Comparison of ENCODE assay signal across 12 cellular contexts in genomic region chr12:52247622-52248540, GRCh38. TPM values are rescaled to one million over a fixed set of nuclear protein-coding genes. Genes with fewer than 3 reads are reported as not detected.
DNase-seq lines count a peak whose midpoint lies in the region; ATAC-seq and TF ChIP-seq lines count a peak whose summit lies in the region.
"Had no signal": no experiment of that assay in that cellular context is flagged by ENCODE, and none has a peak within 500 bp of the region (broad histone marks: within the 10 kb centered on the region; RNA-seq: fewer than 3 reads in every experiment).

No MANE protein-coding gene starts in this region.

- no peak overlapping the region for H4K8ac ChIP-seq in mesenchymal stem cell (ENCODE audit: low read length)

- no peak overlapping the region for H3K4me2 ChIP-seq in mesenchymal stem cell (ENCODE audit: low read length, poor library complexity, severe bottlenecking)

- no peak overlapping the region for H3K4ac ChIP-seq in mesenchymal stem cell (ENCODE audit: low read depth in 1 of 2, low read length in 2 of 2)

- no peak overlapping the region for H4K91ac ChIP-seq in mesenchymal stem cell (ENCODE audit: low read length)

- no peak for TF ChIP-seq CTCF in upper lobe of right lung (IDR thresholded peaks at IDR 0.05)

- H3K4me1 Mint-ChIP-seq in activated T-helper 1 cell treated with anti-CD3 and anti-CD28 coated beads, Interleukin-12 subunit alpha, Interleukin-12 subunit beta, Interleukin-2, Interleukin-4 antibody, amounts not matched to agents 30 ng/mL and 10 ng/mL and 1 ng/mL, durations not matched to agents 14 hours and 24 hours and 36 hours (ENCODE audit: low read depth) = peaks cover 95% of the 10 kb centered on the region

- H3K79me1 ChIP-seq in mesenchymal stem cell (replicated peaks; ENCODE audit: low read length, poor library complexity, severe bottlenecking) = no peaks in the 10 kb centered on the region

- H3K27me3 ChIP-seq in mesenchymal stem cell (ENCODE audit: control insufficient read depth in 1 of 2, insufficient read depth in 1 of 2, low read length in 2 of 2) (peaks cover 0 to 37% of the 10 kb centered on the region in 2 experiments), upper lobe of right lung (peaks cover 15% of the 10 kb centered on the region)

- no peak overlapping the region for H3K23ac ChIP-seq in mesenchymal stem cell (ENCODE audit: low read length in 2 of 2)

- H2AK5ac ChIP-seq in mesenchymal stem cell (ENCODE audit: low read length, severe bottlenecking) = peak overlapping the region; percentile 58

- H2BK120ac ChIP-seq in mesenchymal stem cell (ENCODE audit: low read depth, low read length) = no peak overlapping the region

- no peaks in the 10 kb centered on the region for H3K9me3 ChIP-seq in mesenchymal stem cell (ENCODE audit: control insufficient read depth, low read length)
- H3K9me3 ChIP-seq in upper lobe of right lung = no peaks in the 10 kb centered on the region

- ATAC-seq in Right ventricle myocardium superior (ENCODE audit: poor library complexity) (no peak), upper lobe of right lung (peak; percentile 1), HG03565 (IDR thresholded peaks at IDR 0.05; ENCODE audit: unreplicated experiment) (no peak)

- H3K27me3 Mint-ChIP-seq in activated T-helper 1 cell treated with anti-CD3 and anti-CD28 coated beads, Interleukin-12 subunit alpha, Interleukin-12 subunit beta, Interleukin-2, Interleukin-4 antibody, amounts not matched to agents 30 ng/mL and 10 ng/mL and 1 ng/mL, durations not matched to agents 14 hours and 24 hours and 36 hours (ENCODE audit: insufficient read depth) = no peaks in the 10 kb centered on the region

- no peak overlapping the region for H3K14ac ChIP-seq in mesenchymal stem cell (ENCODE audit: low read length in 2 of 2)

- H2BK15ac ChIP-seq in mesenchymal stem cell (ENCODE audit: low read depth, poor library complexity, severe bottlenecking) = no peak overlapping the region

- H3K27ac ChIP-seq in mesenchymal stem cell (ENCODE audit: low read length, poor library complexity, severe bottlenecking) = no peak overlapping the region
- peak overlapping the region; percentile 14 for H3K27ac ChIP-seq in upper lobe of right lung

- intact Hi-C loops in cardiac septum (cut with DNase I) = no loop called here
- intact Hi-C loops in Right ventricle myocardium superior (cut with DNase I) = no loop called here
- intact Hi-C loops in activated T-helper 1 cell treated with anti-CD3 and anti-CD28 coated beads, Interleukin-12 subunit alpha, Interleukin-12 subunit beta, Interleukin-2, Interleukin-4 antibody, amounts not matched to agents 30 ng/mL and 10 ng/mL and 1 ng/mL, durations not matched to agents 14 hours and 24 hours and 36 hours (cut with micrococcal nuclease) = no loop called here
- intact Hi-C loops in upper lobe of right lung (cut with DNase I) = no loop called here

- no peak overlapping the region for H3K9ac ChIP-seq in mesenchymal stem cell (ENCODE audit: low read length)

- no peak overlapping the region for H2AFZ ChIP-seq in mesenchymal stem cell (ENCODE audit: low read depth, low read length)

- no peak overlapping the region for H2BK12ac ChIP-seq in mesenchymal stem cell (ENCODE audit: low read length in 2 of 2)

- WGBS in mesenchymal stem cell = 85% methylated on average over 10 of the region's 10 CpGs

- DNase-seq in cardiac septum (ENCODE audit: low spot score) (peak; percentile 67), Right ventricle myocardium superior (no peak), mesenchymal stem cell (no peak), upper lobe of right lung (no peak), NCI-H1105 (lab: John Stamatoyannopoulos, UW) (no peak), cortex of kidney (lab: John Stamatoyannopoulos, UW) (no peak)
- no peak for DNase-seq in activated T-helper 1 cell treated with anti-CD3 and anti-CD28 coated beads, Interleukin-12 subunit alpha, Interleukin-12 subunit beta, Interleukin-2, Interleukin-4 antibody, amounts not matched to agents 30 ng/mL and 10 ng/mL and 1 ng/mL, durations not matched to agents 14 hours and 24 hours and 36 hours (ENCODE audit: low spot score)
- DNase-seq: CD8-positive, alpha-beta memory T cell; central memory CD4-positive, alpha-beta T cell; hippocampal formation had no signal

- H3K27ac Mint-ChIP-seq in activated T-helper 1 cell treated with anti-CD3 and anti-CD28 coated beads, Interleukin-12 subunit alpha, Interleukin-12 subunit beta, Interleukin-2, Interleukin-4 antibody, amounts not matched to agents 30 ng/mL and 10 ng/mL and 1 ng/mL, durations not matched to agents 14 hours and 24 hours and 36 hours = peak overlapping the region; percentile 98

- H2BK5ac ChIP-seq in mesenchymal stem cell (ENCODE audit: low read depth, low read length, poor library complexity, severe bottlenecking) = no peak overlapping the region

- peak overlapping the region; percentile 94 for H3K4me3 Mint-ChIP-seq in activated T-helper 1 cell treated with anti-CD3 and anti-CD28 coated beads, Interleukin-12 subunit alpha, Interleukin-12 subunit beta, Interleukin-2, Interleukin-4 antibody, amounts not matched to agents 30 ng/mL and 10 ng/mL and 1 ng/mL, durations not matched to agents 14 hours and 24 hours and 36 hours
- H3K4me3 Mint-ChIP-seq: CD8-positive, alpha-beta memory T cell had no signal

- H3K36me3 Mint-ChIP-seq in activated T-helper 1 cell treated with anti-CD3 and anti-CD28 coated beads, Interleukin-12 subunit alpha, Interleukin-12 subunit beta, Interleukin-2, Interleukin-4 antibody, amounts not matched to agents 30 ng/mL and 10 ng/mL and 1 ng/mL, durations not matched to agents 14 hours and 24 hours and 36 hours (ENCODE audit: low read depth) = peaks cover 41% of the 10 kb centered on the region
- H3K36me3 Mint-ChIP-seq: CD8-positive, alpha-beta memory T cell had no signal

- H3K4me1 ChIP-seq in mesenchymal stem cell (ENCODE audit: control insufficient read depth, insufficient read depth, low read depth, low read length) (peaks cover 65% of the 10 kb centered on the region), upper lobe of right lung (peaks cover 30% of the 10 kb centered on the region)

- H3K18ac ChIP-seq in mesenchymal stem cell (ENCODE audit: low read depth in 1 of 2, low read length in 2 of 2) = no peak overlapping the region

- H3K36me3 ChIP-seq in mesenchymal stem cell (ENCODE audit: control insufficient read depth in 1 of 2, insufficient read depth in 2 of 2, low read depth in 1 of 2, low read length in 2 of 2) = no peaks in the 10 kb centered on the region
- H3K36me3 ChIP-seq in upper lobe of right lung = no peaks in the 10 kb centered on the region

- peaks cover 7% of the 10 kb centered on the region for H3K9me3 Mint-ChIP-seq in activated T-helper 1 cell treated with anti-CD3 and anti-CD28 coated beads, Interleukin-12 subunit alpha, Interleukin-12 subunit beta, Interleukin-2, Interleukin-4 antibody, amounts not matched to agents 30 ng/mL and 10 ng/mL and 1 ng/mL, durations not matched to agents 14 hours and 24 hours and 36 hours
- H3K9me3 Mint-ChIP-seq: CD8-positive, alpha-beta memory T cell had no signal

- H3K4me3 ChIP-seq in mesenchymal stem cell (ENCODE audit: insufficient read depth in 1 of 2, low read depth in 1 of 2, low read length in 2 of 2) (no peak overlapping the region), upper lobe of right lung (no peak overlapping the region)

RNA-seq across cellular contexts. Expression of gene KRT7, which starts 14.8 kb away (rescaled TPM):
- total RNA-seq in cardiac septum = 1.2 TPM
- total RNA-seq in Right ventricle myocardium superior = 0.59 TPM
- total RNA-seq in activated T-helper 1 cell treated with anti-CD3 and anti-CD28 coated beads, Interleukin-12 subunit alpha, Interleukin-12 subunit beta, Interleukin-2, Interleukin-4 antibody, amounts not matched to agents 30 ng/mL and 10 ng/mL and 1 ng/mL, durations not matched to agents 14 hours and 24 hours and 36 hours = 15.5 and 21.2 TPM in 2 replicates
- polyA plus RNA-seq in mesenchymal stem cell (2013, experiment 1 of 2) = 5.1 TPM
- 5.7 TPM for polyA plus RNA-seq in mesenchymal stem cell (2013, experiment 2 of 2)
- 664 TPM for total RNA-seq in upper lobe of right lung
- polyA plus RNA-seq: CD8-positive, alpha-beta memory T cell had no signal

RNA-seq across cellular contexts. Expression of gene KRT86, which starts 26.6 kb away (rescaled TPM):
- total RNA-seq in cardiac septum (not detected), Right ventricle myocardium superior (not detected), upper lobe of right lung (1.1 TPM)
- 0.73 and 0.93 TPM in 2 replicates for total RNA-seq in activated T-helper 1 cell treated with anti-CD3 and anti-CD28 coated beads, Interleukin-12 subunit alpha, Interleukin-12 subunit beta, Interleukin-2, Interleukin-4 antibody, amounts not matched to agents 30 ng/mL and 10 ng/mL and 1 ng/mL, durations not matched to agents 14 hours and 24 hours and 36 hours
- polyA plus RNA-seq in mesenchymal stem cell (2013, experiment 1 of 2) = 0.01 TPM
- not detected for polyA plus RNA-seq in mesenchymal stem cell (2013, experiment 2 of 2)
- polyA plus RNA-seq: CD8-positive, alpha-beta memory T cell had no signal

RNA-seq across cellular contexts. Expression of gene KRT81, which starts 43.5 kb away (rescaled TPM):
- total RNA-seq in cardiac septum (not detected), Right ventricle myocardium superior (not detected), upper lobe of right lung (not detected)
- not detected in 2 replicates for total RNA-seq in activated T-helper 1 cell treated with anti-CD3 and anti-CD28 coated beads, Interleukin-12 subunit alpha, Interleukin-12 subunit beta, Interleukin-2, Interleukin-4 antibody, amounts not matched to agents 30 ng/mL and 10 ng/mL and 1 ng/mL, durations not matched to agents 14 hours and 24 hours and 36 hours
- polyA plus RNA-seq in mesenchymal stem cell (2013, experiment 1 of 2) = not detected
- polyA plus RNA-seq in mesenchymal stem cell (2013, experiment 2 of 2) = not detected
- total RNA-seq: CD8-positive, alpha-beta memory T cell; renal cortical epithelial cell had no signal
- polyA plus RNA-seq: CD8-positive, alpha-beta memory T cell had no signal

RNA-seq across cellular contexts. Expression of gene KRT80, which starts 56.1 kb away (rescaled TPM):
- 1.2 TPM for total RNA-seq in cardiac septum
- not detected for total RNA-seq in Right ventricle myocardium superior
- not detected in 2 replicates for total RNA-seq in activated T-helper 1 cell treated with anti-CD3 and anti-CD28 coated beads, Interleukin-12 subunit alpha, Interleukin-12 subunit beta, Interleukin-2, Interleukin-4 antibody, amounts not matched to agents 30 ng/mL and 10 ng/mL and 1 ng/mL, durations not matched to agents 14 hours and 24 hours and 36 hours
- polyA plus RNA-seq in mesenchymal stem cell (2013, experiment 1 of 2) = 0.72 TPM
- polyA plus RNA-seq in mesenchymal stem cell (2013, experiment 2 of 2) = 0.84 TPM
- total RNA-seq in upper lobe of right lung = 8.6 TPM
- total RNA-seq: CD8-positive, alpha-beta memory T cell had no signal
- polyA plus RNA-seq: CD8-positive, alpha-beta memory T cell had no signal

Comparison
In these comparisons a context has a peak if more than half of its experiments do, and no peak if none do; other contexts are left out.
1. RNA of gene KRT7, which starts 14.8 kb away (total RNA-seq): 664 TPM in upper lobe of right lung (single experiment); 15.5 to 21.2 TPM in activated T-helper 1 cell treated with anti-CD3 and anti-CD28 coated beads, Interleukin-12 subunit alpha, Interleukin-12 subunit beta, Interleukin-2, Interleukin-4 antibody, amounts not matched to agents 30 ng/mL and 10 ng/mL and 1 ng/mL, durations not matched to agents 14 hours and 24 hours and 36 hours, 1.2 TPM in cardiac septum (single experiment) and 0.59 TPM in Right ventricle myocardium superior (single experiment); every median in the first group is over 10 times any median in the second.